Comparison of ENCODE assay signal across 8 cellular contexts in the genomic region with DNA sequence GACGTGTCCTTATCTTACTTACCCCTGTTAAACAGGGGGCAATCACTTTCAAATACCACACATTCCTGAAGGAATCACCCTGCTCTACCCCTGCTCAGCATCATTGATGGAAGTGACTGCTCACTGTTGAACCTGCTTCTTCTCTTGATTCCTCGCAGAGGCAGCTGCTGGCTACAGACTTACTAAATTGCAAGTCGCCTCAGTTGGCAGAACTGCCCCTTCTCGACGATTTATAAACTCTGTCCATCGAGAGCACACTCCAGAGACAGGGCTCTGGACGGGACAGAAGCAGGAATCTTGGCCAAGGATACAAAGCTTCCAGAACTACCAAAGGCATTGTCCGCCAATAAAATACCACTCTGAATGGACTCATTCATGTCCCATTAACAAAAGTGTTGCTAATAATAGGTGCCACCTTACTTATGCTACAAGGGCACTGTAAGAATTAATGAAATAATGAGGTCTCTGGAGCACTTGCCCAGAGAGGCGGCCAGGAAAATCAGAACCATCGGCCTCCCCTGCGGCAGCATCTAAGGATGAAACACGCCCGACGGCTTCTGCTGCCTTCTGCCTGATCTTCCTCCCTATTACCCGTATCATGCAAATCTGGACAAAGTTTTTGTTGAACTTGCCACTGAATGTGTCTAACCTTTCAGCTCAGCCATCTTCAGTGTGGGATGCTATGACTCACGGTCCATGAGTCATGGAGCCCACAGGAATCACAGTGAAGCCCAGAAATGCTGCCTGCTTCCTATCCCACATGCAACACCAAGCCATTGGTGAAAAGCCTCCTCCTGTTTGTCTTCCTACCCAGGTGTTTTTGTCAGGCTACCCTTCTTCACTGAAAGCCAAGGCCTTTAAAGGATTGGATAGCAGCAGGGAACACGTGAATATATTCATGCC.
DNase-seq lines count a peak whose midpoint lies in the region; ATAC-seq and TF ChIP-seq lines count a peak whose summit lies in the region.

No MANE protein-coding gene starts in this region.

- no peak overlapping the region for H3K4me3 ChIP-seq in suprapubic skin

- no peak for TF ChIP-seq POLR2A in suprapubic skin (IDR thresholded peaks at IDR 0.05)

- peak overlapping the region; percentile 66 for H3K27ac Mint-ChIP-seq in neural crest cell (ENCODE audit: unreplicated experiment)

- peak overlapping the region; percentile 6 for H3K4me3 Mint-ChIP-seq in neural crest cell

- peak overlapping the region; percentile 44 for H3K27ac ChIP-seq in suprapubic skin

- H3K4me1 Mint-ChIP-seq in neural crest cell: peaks cover 42% of the 10 kb centered on the region

- TF ChIP-seq CTCF in neural crest cell (conservative IDR thresholded peaks at IDR 0.05) (no peak), suprapubic skin (IDR thresholded peaks at IDR 0.05) (no peak)

- H3K27me3 Mint-ChIP-seq in neural crest cell (ENCODE audit: low read depth): no peaks in the 10 kb centered on the region

- H3K4me1 ChIP-seq in suprapubic skin: peaks cover 18% of the 10 kb centered on the region

- peaks cover 12% of the 10 kb centered on the region for H3K36me3 Mint-ChIP-seq in neural crest cell (ENCODE audit: low read depth)

- no peaks in the 10 kb centered on the region for H3K27me3 ChIP-seq in suprapubic skin

- H3K36me3 ChIP-seq in suprapubic skin: no peaks in the 10 kb centered on the region

- ATAC-seq in HG02938 (IDR thresholded peaks at IDR 0.05; ENCODE audit: unreplicated experiment) (no peak), HG03457 (IDR thresholded peaks at IDR 0.05; ENCODE audit: unreplicated experiment) (no peak)

- no peaks in the 10 kb centered on the region for H3K9me3 ChIP-seq in suprapubic skin

- WGBS in suprapubic skin: 70% methylated on average over 17 of the region's 17 CpGs

- TF ChIP-seq EP300 in suprapubic skin (IDR thresholded peaks at IDR 0.05): no peak

- H3K9me3 Mint-ChIP-seq in neural crest cell: peaks cover 7% of the 10 kb centered on the region

- DNase-seq in DMS53 (lab: John Stamatoyannopoulos, UW) (peak; percentile 80), OCI-M1 (lab: John Stamatoyannopoulos, UW) (peak; percentile 27), dermis microvascular lymphatic vessel endothelial cell (ENCODE audit: low read depth in 2 of 2) (peak; percentile 81 to 99), neural crest cell (ENCODE audit: low read depth, low spot score) (no peak), suprapubic skin (ENCODE audit: low spot score in 2 of 2) (no peak), GM19238 (ENCODE audit: insufficient read length, low spot score) (no peak)

Comparison
In these comparisons a context has a peak if more than half of its experiments do, and no peak if none do; other contexts are left out.
1. DNase-seq: peak in DMS53 (single experiment), OCI-M1 (single experiment) and dermis microvascular lymphatic vessel endothelial cell (2 of 2); none in neural crest cell (single experiment), suprapubic skin (0 of 2) and GM19238 (single experiment).